In genomic region chr3:71226565-71227281, GRCh38 we compare ENCODE assay signal across 8 cellular contexts.
DNase-seq lines count a peak whose midpoint lies in the region; ATAC-seq, FAIRE-seq and TF ChIP-seq lines count a peak whose summit lies in the region.

No MANE protein-coding gene starts in this region.

- no peak overlapping the region for H3K4me2 ChIP-seq in PC-9

- FAIRE-seq in RCC 7860 (lab: Jason Lieb, UNC) = no peak

- no peaks in the 10 kb centered on the region for H3K9me3 ChIP-seq in mononuclear cell (ENCODE audit: low read depth, low read length)
- H3K9me3 ChIP-seq in PC-9 (ENCODE audit: insufficient read depth, low read depth) = no peaks in the 10 kb centered on the region

- BruUV-seq in PC-9 (replicated peaks; lab: Mats Ljungman, UMichigan) = no TSS peak

- peak overlapping the region; percentile 80 for H3K4me3 Mint-ChIP-seq in activated naive CD8-positive, alpha-beta T cell

- POLR2A ChIA-PET in PC-9 (lab: Charles Lee; ENCODE audit: unreplicated experiment) = no interaction called here

- H3K27ac Mint-ChIP-seq in activated naive CD8-positive, alpha-beta T cell = peak overlapping the region; percentile 97

- no peaks in the 10 kb centered on the region for H3K27me3 Mint-ChIP-seq in activated naive CD8-positive, alpha-beta T cell

- no peak overlapping the region for H3K27ac ChIP-seq in PC-9

- intact Hi-C loops in PC-9 (cut with micrococcal nuclease; ENCODE audit: unreplicated experiment) = no loop called here

- peak; percentile 87 for ATAC-seq in GM21825 (IDR thresholded peaks at IDR 0.05; ENCODE audit: unreplicated experiment)

- no peaks in the 10 kb centered on the region for H3K36me3 ChIP-seq in PC-9 (ENCODE audit: low read depth)

- peak; percentile 64 for DNase-seq in EH (ENCODE audit: low read depth)
- peak; percentile 75 for DNase-seq in RCC 7860 (ENCODE audit: low spot score)
- DNase-seq in stimulated activated naive CD4-positive, alpha-beta T cell treated with Interleukin-2 at 50 U/mL for 16 hours (lab: John Stamatoyannopoulos, UW) = peak; percentile 94
- no peak for DNase-seq in LoVo (ENCODE audit: low spot score)
- no peak for DNase-seq in PC-9

- CTCF ChIA-PET in PC-9 (lab: Charles Lee) = no interaction called here

- H3K4me1 ChIP-seq in mononuclear cell (ENCODE audit: insufficient read depth, low read length) (peaks cover 24% of the 10 kb centered on the region), PC-9 (replicated peaks; ENCODE audit: insufficient read depth) (no peaks in the 10 kb centered on the region)

- H3K4me3 ChIP-seq in mononuclear cell (ENCODE audit: low read length) (peak overlapping the region; percentile 0), PC-9 (no peak overlapping the region)

- no peaks in the 10 kb centered on the region for H4K20me1 ChIP-seq in PC-9 (ENCODE audit: insufficient read depth)

- H3K9me2 ChIP-seq in PC-9 (ENCODE audit: insufficient read depth) = no peaks in the 10 kb centered on the region

- no peaks in the 10 kb centered on the region for H3F3A ChIP-seq in PC-9 (ENCODE audit: insufficient read depth, low read depth)

- no peak overlapping the region for H2AFZ ChIP-seq in PC-9

- H3K4me1 Mint-ChIP-seq in activated naive CD8-positive, alpha-beta T cell (ENCODE audit: low read depth) = peaks cover 88% of the 10 kb centered on the region

- no peak for TF ChIP-seq CTCF in PC-9 (conservative IDR thresholded peaks at IDR 0.05)

- H3K36me3 Mint-ChIP-seq in activated naive CD8-positive, alpha-beta T cell = peaks cover 16% of the 10 kb centered on the region

- no peaks in the 10 kb centered on the region for H3K27me3 ChIP-seq in mononuclear cell (ENCODE audit: insufficient read depth, low read length)
- no peaks in the 10 kb centered on the region for H3K27me3 ChIP-seq in PC-9 (ENCODE audit: insufficient read depth, low read depth)

- no peaks in the 10 kb centered on the region for H3K79me2 ChIP-seq in PC-9 (ENCODE audit: low read depth)

- H3K9me3 Mint-ChIP-seq in activated naive CD8-positive, alpha-beta T cell (ENCODE audit: low read depth) = no peaks in the 10 kb centered on the region

Comparison
In these comparisons a context has a peak if more than half of its experiments do, and no peak if none do; other contexts are left out.
1. DNase-seq: peak in EH (single experiment), RCC 7860 (single experiment) and stimulated activated naive CD4-positive, alpha-beta T cell treated with Interleukin-2 at 50 U/mL for 16 hours (single experiment); none in LoVo (single experiment) and PC-9 (0 of 2).